In the genomic region with DNA sequence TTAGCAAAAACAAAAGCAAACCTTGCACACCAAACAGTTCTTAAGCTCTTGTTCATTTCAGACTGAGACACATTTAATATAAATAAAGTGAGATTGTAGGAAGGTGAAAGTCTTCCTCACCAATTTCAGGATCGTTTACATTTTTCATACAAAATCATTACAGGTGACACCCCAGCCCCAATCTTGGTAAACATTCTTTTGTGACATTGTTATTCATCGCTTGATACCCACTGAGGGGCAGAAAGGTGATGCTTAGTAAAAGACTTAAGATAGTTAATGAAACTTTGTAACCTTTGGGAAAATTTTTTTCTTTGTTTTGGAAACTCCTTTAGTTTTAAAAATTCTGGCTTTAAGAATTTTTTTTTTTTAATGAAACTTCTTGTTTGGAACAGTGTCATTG, we compare ENCODE assay signal across 8 cellular contexts. TPM values are rescaled to one million over a fixed set of nuclear protein-coding genes. Genes with fewer than 3 reads are reported as not detected.
DNase-seq lines count a peak whose midpoint lies in the region; ATAC-seq lines count a peak whose summit lies in the region.

No MANE protein-coding gene starts in this region.

- intact Hi-C loops in activated CD4-positive, alpha-beta memory T cell treated with anti-CD3 and anti-CD28 coated beads for 36 hours (cut with micrococcal nuclease) = no loop called here

- no peaks in the 10 kb centered on the region for H3K27me3 ChIP-seq in HUES6 (ENCODE audit: control insufficient read depth, insufficient read depth, low read length)
- no peaks in the 10 kb centered on the region for H3K27me3 ChIP-seq in iPS DF 6.9 (ENCODE audit: control insufficient read depth, insufficient read depth, low read length)

- no CpG with 5 or more reads among the region's 2 CpGs for WGBS in iPS DF 6.9 (ENCODE audit: insufficient coverage, insufficient read length)

- no peaks in the 10 kb centered on the region for H3K27me3 Mint-ChIP-seq in activated CD4-positive, alpha-beta memory T cell treated with anti-CD3 and anti-CD28 coated beads for 36 hours
- H3K27me3 Mint-ChIP-seq in stimulated activated memory B cell treated with anti-CD40 and anti-IgM and Interleukin-4, amounts not matched to agents 10 μg/mL and 1 μg/mL and 100 μg/mL, for 72 hours = no peaks in the 10 kb centered on the region

- CTCF ChIA-PET in activated CD4-positive, alpha-beta memory T cell treated with anti-CD3 and anti-CD28 coated beads for 36 hours (lab: Charles Lee) = interaction anchor here (1.2 to 10.6 kb wide), 2 partner anchors 11 to 187 kb away, joined by 3 to 105 read pairs; no protein-coding TSS in a partner anchor

- H3K4me1 Mint-ChIP-seq in activated CD4-positive, alpha-beta memory T cell treated with anti-CD3 and anti-CD28 coated beads for 36 hours (ENCODE audit: low read depth) = peaks cover 26% of the 10 kb centered on the region
- H3K4me1 Mint-ChIP-seq in stimulated activated memory B cell treated with anti-CD40 and anti-IgM and Interleukin-4, amounts not matched to agents 10 μg/mL and 1 μg/mL and 100 μg/mL, for 72 hours = peaks cover 39% of the 10 kb centered on the region

- DNase-seq in activated CD4-positive, alpha-beta memory T cell treated with anti-CD3 and anti-CD28 coated beads for 36 hours = no peak
- DNase-seq in iPS DF 6.9 (ENCODE audit: low read depth, low spot score) (no peak), NCI-H2029 treated with DMSO at 0.1 percent for 48 hours (lab: John Stamatoyannopoulos, UW) (no peak), SKM-1 (lab: John Stamatoyannopoulos, UW; ENCODE audit: unreplicated experiment) (no peak)

- ATAC-seq in stimulated activated memory B cell treated with anti-CD40 and anti-IgM and Interleukin-4, amounts not matched to agents 10 μg/mL and 1 μg/mL and 100 μg/mL, for 72 hours = no peak
- ATAC-seq in HG03469 (IDR thresholded peaks at IDR 0.05; ENCODE audit: unreplicated experiment) = no peak
- no peak for ATAC-seq in GM21737 (IDR thresholded peaks at IDR 0.05; ENCODE audit: unreplicated experiment)

- H3K9me3 ChIP-seq in HUES6 (ENCODE audit: control insufficient read depth, insufficient read depth, low read depth, low read length) (no peaks in the 10 kb centered on the region; the same call in 1 of the 2 replicates), iPS DF 6.9 (ENCODE audit: control insufficient read depth, insufficient read depth, low read length) (no peaks in the 10 kb centered on the region)

- no peaks in the 10 kb centered on the region for H3K9me3 Mint-ChIP-seq in activated CD4-positive, alpha-beta memory T cell treated with anti-CD3 and anti-CD28 coated beads for 36 hours
- H3K9me3 Mint-ChIP-seq in stimulated activated memory B cell treated with anti-CD40 and anti-IgM and Interleukin-4, amounts not matched to agents 10 μg/mL and 1 μg/mL and 100 μg/mL, for 72 hours = no peaks in the 10 kb centered on the region

- peak overlapping the region; percentile 99 for H3K27ac Mint-ChIP-seq in activated CD4-positive, alpha-beta memory T cell treated with anti-CD3 and anti-CD28 coated beads for 36 hours
- peak overlapping the region; percentile 98 for H3K27ac Mint-ChIP-seq in stimulated activated memory B cell treated with anti-CD40 and anti-IgM and Interleukin-4, amounts not matched to agents 10 μg/mL and 1 μg/mL and 100 μg/mL, for 72 hours

- H3K4me3 ChIP-seq in HUES6 (ENCODE audit: low read depth, low read length) (peak overlapping the region; percentile 95), iPS DF 6.9 (ENCODE audit: low read length) (peak overlapping the region; percentile 99; the same call in 1 of the 2 replicates)

- H3K27ac ChIP-seq in HUES6 (ENCODE audit: low read depth, low read length) = peak overlapping the region; percentile 81
- no peak overlapping the region for H3K27ac ChIP-seq in iPS DF 6.9 (ENCODE audit: low read length)

- POLR2A ChIA-PET in activated CD4-positive, alpha-beta memory T cell treated with anti-CD3 and anti-CD28 coated beads for 36 hours (lab: Charles Lee) = no interaction called here

- peak overlapping the region; percentile 95 for H3K4me3 Mint-ChIP-seq in activated CD4-positive, alpha-beta memory T cell treated with anti-CD3 and anti-CD28 coated beads for 36 hours
- peak overlapping the region; percentile 100 for H3K4me3 Mint-ChIP-seq in stimulated activated memory B cell treated with anti-CD40 and anti-IgM and Interleukin-4, amounts not matched to agents 10 μg/mL and 1 μg/mL and 100 μg/mL, for 72 hours

- H3K4me1 ChIP-seq in HUES6 (ENCODE audit: control insufficient read depth, insufficient read depth, low read length) = peaks cover 15% of the 10 kb centered on the region
- H3K4me1 ChIP-seq in iPS DF 6.9 (ENCODE audit: control insufficient read depth, insufficient read depth, low read length) = no peaks in the 10 kb centered on the region

- H3K9ac ChIP-seq in HUES6 (ENCODE audit: low read length) = peak overlapping the region; percentile 60

- H3K36me3 Mint-ChIP-seq in activated CD4-positive, alpha-beta memory T cell treated with anti-CD3 and anti-CD28 coated beads for 36 hours = peaks cover 31% of the 10 kb centered on the region
- peaks cover 12% of the 10 kb centered on the region for H3K36me3 Mint-ChIP-seq in stimulated activated memory B cell treated with anti-CD40 and anti-IgM and Interleukin-4, amounts not matched to agents 10 μg/mL and 1 μg/mL and 100 μg/mL, for 72 hours

- H3K36me3 ChIP-seq in HUES6 (ENCODE audit: control insufficient read depth, insufficient read depth, low read length) (peaks cover 5% of the 10 kb centered on the region), iPS DF 6.9 (ENCODE audit: control insufficient read depth, insufficient read depth, low read length) (no peaks in the 10 kb centered on the region)

RNA-seq across cellular contexts. Expression of gene ARID2, which starts 1.9 kb away (rescaled TPM):
- 10 to 100 TPM; 25.5 to 28.2 TPM for total RNA-seq in activated CD4-positive, alpha-beta memory T cell treated with anti-CD3 and anti-CD28 coated beads for 36 hours
